Comparison of ENCODE assay signal across 1 cellular context in the genomic region with DNA sequence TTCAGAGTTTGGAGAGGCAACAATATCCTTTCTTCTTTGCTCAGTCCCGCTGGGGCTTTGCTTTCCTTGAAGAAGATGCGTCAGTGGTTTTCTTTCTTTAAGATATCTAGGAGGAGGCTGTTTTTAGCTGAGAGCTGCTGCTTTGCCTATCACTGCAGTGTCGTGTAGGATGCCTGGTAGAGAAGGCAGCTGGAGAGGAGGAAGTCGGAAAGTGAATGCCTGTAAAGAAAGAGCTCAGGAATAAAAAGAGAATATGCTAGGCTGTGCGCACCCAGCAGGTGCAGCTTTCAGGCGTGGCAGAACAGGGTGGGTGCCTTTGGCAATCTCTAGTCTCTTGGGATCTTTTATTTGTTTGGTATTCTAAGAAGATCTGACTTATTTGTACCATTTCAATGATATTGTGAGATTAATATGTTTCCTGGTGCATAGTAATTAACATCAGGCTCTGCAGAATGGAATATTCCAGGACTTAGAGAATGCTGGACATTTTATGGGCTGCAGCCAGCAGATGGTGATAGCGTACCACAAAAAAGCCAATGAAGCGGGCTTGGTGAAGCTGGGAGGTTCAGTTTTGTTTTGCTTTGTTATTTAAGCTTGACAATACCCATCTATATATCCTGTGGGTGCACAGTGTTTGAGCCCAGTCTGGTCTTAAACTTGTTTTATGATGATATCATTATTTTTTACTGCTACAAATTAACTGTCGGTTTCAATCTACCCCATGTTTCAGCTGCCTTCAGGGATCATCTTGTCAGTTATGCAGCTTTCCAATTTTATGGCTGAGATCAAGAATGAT.
A peak's percentile ranks its signal among the peaks of the same experiment; 100 is the strongest.
TF ChIP-seq lines count a peak whose summit lies in the region.

No MANE protein-coding gene starts in this region.

TF ChIP-seq in HepG2, 621 proteins besides CTCF, POLR2A, EP300 and RAD21 (continued from another document and continues in another):
- TF ChIP-seq, protein P1, sequence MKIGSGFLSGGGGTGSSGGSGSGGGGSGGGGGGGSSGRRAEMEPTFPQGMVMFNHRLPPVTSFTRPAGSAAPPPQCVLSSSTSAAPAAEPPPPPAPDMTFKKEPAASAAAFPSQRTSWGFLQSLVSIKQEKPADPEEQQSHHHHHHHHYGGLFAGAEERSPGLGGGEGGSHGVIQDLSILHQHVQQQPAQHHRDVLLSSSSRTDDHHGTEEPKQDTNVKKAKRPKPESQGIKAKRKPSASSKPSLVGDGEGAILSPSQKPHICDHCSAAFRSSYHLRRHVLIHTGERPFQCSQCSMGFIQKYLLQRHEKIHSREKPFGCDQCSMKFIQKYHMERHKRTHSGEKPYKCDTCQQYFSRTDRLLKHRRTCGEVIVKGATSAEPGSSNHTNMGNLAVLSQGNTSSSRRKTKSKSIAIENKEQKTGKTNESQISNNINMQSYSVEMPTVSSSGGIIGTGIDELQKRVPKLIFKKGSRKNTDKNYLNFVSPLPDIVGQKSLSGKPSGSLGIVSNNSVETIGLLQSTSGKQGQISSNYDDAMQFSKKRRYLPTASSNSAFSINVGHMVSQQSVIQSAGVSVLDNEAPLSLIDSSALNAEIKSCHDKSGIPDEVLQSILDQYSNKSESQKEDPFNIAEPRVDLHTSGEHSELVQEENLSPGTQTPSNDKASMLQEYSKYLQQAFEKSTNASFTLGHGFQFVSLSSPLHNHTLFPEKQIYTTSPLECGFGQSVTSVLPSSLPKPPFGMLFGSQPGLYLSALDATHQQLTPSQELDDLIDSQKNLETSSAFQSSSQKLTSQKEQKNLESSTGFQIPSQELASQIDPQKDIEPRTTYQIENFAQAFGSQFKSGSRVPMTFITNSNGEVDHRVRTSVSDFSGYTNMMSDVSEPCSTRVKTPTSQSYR (CRISPR knock-in tag; IDR thresholded peaks at IDR 0.05; ENCODE audit: borderline replicate concordance): no peak
- TF ChIP-seq ZNF264 (CRISPR knock-in tag; IDR thresholded peaks at IDR 0.05) (no peak), ZNF781 (CRISPR knock-in tag; IDR thresholded peaks at IDR 0.05; ENCODE audit: borderline replicate concordance, not compliant biosample characterization) (no peak), ZNF792 (CRISPR knock-in tag; IDR thresholded peaks at IDR 0.05) (no peak), ZNF746 (CRISPR knock-in tag; IDR thresholded peaks at IDR 0.05) (no peak), POGZ (CRISPR knock-in tag; IDR thresholded peaks at IDR 0.05) (no peak), GABPA (IDR thresholded peaks at IDR 0.05; ENCODE audit: low read depth, low read length) (no peak), GABPA (CRISPR knock-in tag; IDR thresholded peaks at IDR 0.05; ENCODE audit: low read depth) (no peak), ZNF749 (CRISPR knock-in tag; IDR thresholded peaks at IDR 0.05; ENCODE audit: borderline replicate concordance) (no peak), ESRRA (CRISPR knock-in tag; IDR thresholded peaks at IDR 0.05; ENCODE audit: low read depth) (no peak), ZNF557 (CRISPR knock-in tag; IDR thresholded peaks at IDR 0.05) (no peak), ZNF605 (CRISPR knock-in tag; IDR thresholded peaks at IDR 0.05) (no peak), MBD4 (IDR thresholded peaks at IDR 0.05; ENCODE audit: borderline replicate concordance, low read length) (no peak), IKZF1 (IDR thresholded peaks at IDR 0.05) (no peak), FOXK2 (IDR thresholded peaks at IDR 0.05) (no peak), ZKSCAN8 (CRISPR knock-in tag; IDR thresholded peaks at IDR 0.05; ENCODE audit: borderline replicate concordance) (no peak), ZNF891 (CRISPR knock-in tag; IDR thresholded peaks at IDR 0.05) (no peak), SAFB2 (CRISPR knock-in tag; IDR thresholded peaks at IDR 0.05; ENCODE audit: borderline replicate concordance, low read depth) (no peak), RORA (CRISPR knock-in tag; IDR thresholded peaks at IDR 0.05) (no peak), TCF12 (IDR thresholded peaks at IDR 0.05) (no peak), TCF12 (CRISPR knock-in tag; IDR thresholded peaks at IDR 0.05) (no peak), ZNF329 (CRISPR knock-in tag; IDR thresholded peaks at IDR 0.05; ENCODE audit: low read depth) (no peak), HDAC6 (IDR thresholded peaks at IDR 0.05; ENCODE audit: low read depth, low read length) (no peak), GZF1 (CRISPR knock-in tag; IDR thresholded peaks at IDR 0.05) (no peak), ZKSCAN5 (CRISPR knock-in tag; IDR thresholded peaks at IDR 0.05) (no peak), ZNF549 (CRISPR knock-in tag; IDR thresholded peaks at IDR 0.05) (no peak), ZNF10 (CRISPR knock-in tag; IDR thresholded peaks at IDR 0.05; ENCODE audit: borderline replicate concordance, low read depth) (no peak), BRCA1 (CRISPR knock-in tag; IDR thresholded peaks at IDR 0.05) (no peak), ZNF644 (CRISPR knock-in tag; IDR thresholded peaks at IDR 0.05; ENCODE audit: low read depth) (no peak), ELF3 (CRISPR knock-in tag; IDR thresholded peaks at IDR 0.05) (0 out of 2 replicates have a peak, but pooled peaks have one; percentile 40), ONECUT2 (CRISPR knock-in tag; IDR thresholded peaks at IDR 0.05) (no peak), ZNF720 (CRISPR knock-in tag; IDR thresholded peaks at IDR 0.05) (no peak), ZMYM3 (CRISPR knock-in tag; IDR thresholded peaks at IDR 0.05) (no peak), RXRB (CRISPR knock-in tag; IDR thresholded peaks at IDR 0.05; ENCODE audit: borderline replicate concordance) (peak; percentile 40), ZNF274 (CRISPR knock-in tag; IDR thresholded peaks at IDR 0.05) (no peak), ZNF772 (CRISPR knock-in tag; IDR thresholded peaks at IDR 0.05) (no peak), HOXA3 (CRISPR knock-in tag; IDR thresholded peaks at IDR 0.05) (no peak), ZNF337 (CRISPR knock-in tag; IDR thresholded peaks at IDR 0.05; ENCODE audit: borderline replicate concordance, low read depth) (no peak)
- TF ChIP-seq, protein P2, sequence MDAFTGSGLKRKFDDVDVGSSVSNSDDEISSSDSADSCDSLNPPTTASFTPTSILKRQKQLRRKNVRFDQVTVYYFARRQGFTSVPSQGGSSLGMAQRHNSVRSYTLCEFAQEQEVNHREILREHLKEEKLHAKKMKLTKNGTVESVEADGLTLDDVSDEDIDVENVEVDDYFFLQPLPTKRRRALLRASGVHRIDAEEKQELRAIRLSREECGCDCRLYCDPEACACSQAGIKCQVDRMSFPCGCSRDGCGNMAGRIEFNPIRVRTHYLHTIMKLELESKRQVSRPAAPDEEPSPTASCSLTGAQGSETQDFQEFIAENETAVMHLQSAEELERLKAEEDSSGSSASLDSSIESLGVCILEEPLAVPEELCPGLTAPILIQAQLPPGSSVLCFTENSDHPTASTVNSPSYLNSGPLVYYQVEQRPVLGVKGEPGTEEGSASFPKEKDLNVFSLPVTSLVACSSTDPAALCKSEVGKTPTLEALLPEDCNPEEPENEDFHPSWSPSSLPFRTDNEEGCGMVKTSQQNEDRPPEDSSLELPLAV (CRISPR knock-in tag; conservative IDR thresholded peaks at IDR 0.05; ENCODE audit: low read depth): no peak
- TF ChIP-seq, protein P3, sequence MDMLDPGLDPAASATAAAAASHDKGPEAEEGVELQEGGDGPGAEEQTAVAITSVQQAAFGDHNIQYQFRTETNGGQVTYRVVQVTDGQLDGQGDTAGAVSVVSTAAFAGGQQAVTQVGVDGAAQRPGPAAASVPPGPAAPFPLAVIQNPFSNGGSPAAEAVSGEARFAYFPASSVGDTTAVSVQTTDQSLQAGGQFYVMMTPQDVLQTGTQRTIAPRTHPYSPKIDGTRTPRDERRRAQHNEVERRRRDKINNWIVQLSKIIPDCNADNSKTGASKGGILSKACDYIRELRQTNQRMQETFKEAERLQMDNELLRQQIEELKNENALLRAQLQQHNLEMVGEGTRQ (IDR thresholded peaks at IDR 0.05; ENCODE audit: low read depth, low read length): no peak
- TF ChIP-seq, protein P3 (CRISPR knock-in tag; IDR thresholded peaks at IDR 0.05; ENCODE audit: borderline replicate concordance): no peak
- TF ChIP-seq, protein P4, sequence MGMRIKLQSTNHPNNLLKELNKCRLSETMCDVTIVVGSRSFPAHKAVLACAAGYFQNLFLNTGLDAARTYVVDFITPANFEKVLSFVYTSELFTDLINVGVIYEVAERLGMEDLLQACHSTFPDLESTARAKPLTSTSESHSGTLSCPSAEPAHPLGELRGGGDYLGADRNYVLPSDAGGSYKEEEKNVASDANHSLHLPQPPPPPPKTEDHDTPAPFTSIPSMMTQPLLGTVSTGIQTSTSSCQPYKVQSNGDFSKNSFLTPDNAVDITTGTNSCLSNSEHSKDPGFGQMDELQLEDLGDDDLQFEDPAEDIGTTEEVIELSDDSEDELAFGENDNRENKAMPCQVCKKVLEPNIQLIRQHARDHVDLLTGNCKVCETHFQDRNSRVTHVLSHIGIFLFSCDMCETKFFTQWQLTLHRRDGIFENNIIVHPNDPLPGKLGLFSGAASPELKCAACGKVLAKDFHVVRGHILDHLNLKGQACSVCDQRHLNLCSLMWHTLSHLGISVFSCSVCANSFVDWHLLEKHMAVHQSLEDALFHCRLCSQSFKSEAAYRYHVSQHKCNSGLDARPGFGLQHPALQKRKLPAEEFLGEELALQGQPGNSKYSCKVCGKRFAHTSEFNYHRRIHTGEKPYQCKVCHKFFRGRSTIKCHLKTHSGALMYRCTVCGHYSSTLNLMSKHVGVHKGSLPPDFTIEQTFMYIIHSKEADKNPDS (CRISPR knock-in tag; IDR thresholded peaks at IDR 0.05): no peak
- TF ChIP-seq, protein P5, sequence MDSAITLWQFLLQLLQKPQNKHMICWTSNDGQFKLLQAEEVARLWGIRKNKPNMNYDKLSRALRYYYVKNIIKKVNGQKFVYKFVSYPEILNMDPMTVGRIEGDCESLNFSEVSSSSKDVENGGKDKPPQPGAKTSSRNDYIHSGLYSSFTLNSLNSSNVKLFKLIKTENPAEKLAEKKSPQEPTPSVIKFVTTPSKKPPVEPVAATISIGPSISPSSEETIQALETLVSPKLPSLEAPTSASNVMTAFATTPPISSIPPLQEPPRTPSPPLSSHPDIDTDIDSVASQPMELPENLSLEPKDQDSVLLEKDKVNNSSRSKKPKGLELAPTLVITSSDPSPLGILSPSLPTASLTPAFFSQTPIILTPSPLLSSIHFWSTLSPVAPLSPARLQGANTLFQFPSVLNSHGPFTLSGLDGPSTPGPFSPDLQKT (CRISPR knock-in tag; IDR thresholded peaks at IDR 0.05; ENCODE audit: borderline replicate concordance): no peak
- TF ChIP-seq, protein P6, sequence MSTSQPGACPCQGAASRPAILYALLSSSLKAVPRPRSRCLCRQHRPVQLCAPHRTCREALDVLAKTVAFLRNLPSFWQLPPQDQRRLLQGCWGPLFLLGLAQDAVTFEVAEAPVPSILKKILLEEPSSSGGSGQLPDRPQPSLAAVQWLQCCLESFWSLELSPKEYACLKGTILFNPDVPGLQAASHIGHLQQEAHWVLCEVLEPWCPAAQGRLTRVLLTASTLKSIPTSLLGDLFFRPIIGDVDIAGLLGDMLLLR (CRISPR knock-in tag; IDR thresholded peaks at IDR 0.05): no peak
- TF ChIP-seq, protein P7, sequence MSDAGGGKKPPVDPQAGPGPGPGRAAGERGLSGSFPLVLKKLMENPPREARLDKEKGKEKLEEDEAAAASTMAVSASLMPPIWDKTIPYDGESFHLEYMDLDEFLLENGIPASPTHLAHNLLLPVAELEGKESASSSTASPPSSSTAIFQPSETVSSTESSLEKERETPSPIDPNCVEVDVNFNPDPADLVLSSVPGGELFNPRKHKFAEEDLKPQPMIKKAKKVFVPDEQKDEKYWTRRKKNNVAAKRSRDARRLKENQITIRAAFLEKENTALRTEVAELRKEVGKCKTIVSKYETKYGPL (CRISPR knock-in tag; IDR thresholded peaks at IDR 0.05): no peak
- TF ChIP-seq, protein P8, sequence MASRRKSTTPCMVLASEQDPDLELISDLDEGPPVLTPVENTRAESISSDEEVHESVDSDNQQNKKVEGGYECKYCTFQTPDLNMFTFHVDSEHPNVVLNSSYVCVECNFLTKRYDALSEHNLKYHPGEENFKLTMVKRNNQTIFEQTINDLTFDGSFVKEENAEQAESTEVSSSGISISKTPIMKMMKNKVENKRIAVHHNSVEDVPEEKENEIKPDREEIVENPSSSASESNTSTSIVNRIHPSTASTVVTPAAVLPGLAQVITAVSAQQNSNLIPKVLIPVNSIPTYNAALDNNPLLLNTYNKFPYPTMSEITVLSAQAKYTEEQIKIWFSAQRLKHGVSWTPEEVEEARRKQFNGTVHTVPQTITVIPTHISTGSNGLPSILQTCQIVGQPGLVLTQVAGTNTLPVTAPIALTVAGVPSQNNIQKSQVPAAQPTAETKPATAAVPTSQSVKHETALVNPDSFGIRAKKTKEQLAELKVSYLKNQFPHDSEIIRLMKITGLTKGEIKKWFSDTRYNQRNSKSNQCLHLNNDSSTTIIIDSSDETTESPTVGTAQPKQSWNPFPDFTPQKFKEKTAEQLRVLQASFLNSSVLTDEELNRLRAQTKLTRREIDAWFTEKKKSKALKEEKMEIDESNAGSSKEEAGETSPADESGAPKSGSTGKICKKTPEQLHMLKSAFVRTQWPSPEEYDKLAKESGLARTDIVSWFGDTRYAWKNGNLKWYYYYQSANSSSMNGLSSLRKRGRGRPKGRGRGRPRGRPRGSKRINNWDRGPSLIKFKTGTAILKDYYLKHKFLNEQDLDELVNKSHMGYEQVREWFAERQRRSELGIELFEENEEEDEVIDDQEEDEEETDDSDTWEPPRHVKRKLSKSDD (CRISPR knock-in tag; IDR thresholded peaks at IDR 0.05; ENCODE audit: low read depth): no peak
- TF ChIP-seq, protein P9, sequence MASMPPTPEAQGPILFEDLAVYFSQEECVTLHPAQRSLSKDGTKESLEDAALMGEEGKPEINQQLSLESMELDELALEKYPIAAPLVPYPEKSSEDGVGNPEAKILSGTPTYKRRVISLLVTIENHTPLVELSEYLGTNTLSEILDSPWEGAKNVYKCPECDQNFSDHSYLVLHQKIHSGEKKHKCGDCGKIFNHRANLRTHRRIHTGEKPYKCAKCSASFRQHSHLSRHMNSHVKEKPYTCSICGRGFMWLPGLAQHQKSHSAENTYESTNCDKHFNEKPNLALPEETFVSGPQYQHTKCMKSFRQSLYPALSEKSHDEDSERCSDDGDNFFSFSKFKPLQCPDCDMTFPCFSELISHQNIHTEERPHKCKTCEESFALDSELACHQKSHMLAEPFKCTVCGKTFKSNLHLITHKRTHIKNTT (CRISPR knock-in tag; IDR thresholded peaks at IDR 0.05): no peak
- TF ChIP-seq, protein P10, sequence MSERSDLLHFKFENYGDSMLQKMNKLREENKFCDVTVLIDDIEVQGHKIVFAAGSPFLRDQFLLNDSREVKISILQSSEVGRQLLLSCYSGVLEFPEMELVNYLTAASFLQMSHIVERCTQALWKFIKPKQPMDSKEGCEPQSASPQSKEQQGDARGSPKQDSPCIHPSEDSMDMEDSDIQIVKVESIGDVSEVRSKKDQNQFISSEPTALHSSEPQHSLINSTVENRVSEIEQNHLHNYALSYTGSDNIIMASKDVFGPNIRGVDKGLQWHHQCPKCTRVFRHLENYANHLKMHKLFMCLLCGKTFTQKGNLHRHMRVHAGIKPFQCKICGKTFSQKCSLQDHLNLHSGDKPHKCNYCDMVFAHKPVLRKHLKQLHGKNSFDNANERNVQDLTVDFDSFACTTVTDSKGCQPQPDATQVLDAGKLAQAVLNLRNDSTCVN (CRISPR knock-in tag; IDR thresholded peaks at IDR 0.05; ENCODE audit: borderline replicate concordance): no peak
- TF ChIP-seq, protein P11, sequence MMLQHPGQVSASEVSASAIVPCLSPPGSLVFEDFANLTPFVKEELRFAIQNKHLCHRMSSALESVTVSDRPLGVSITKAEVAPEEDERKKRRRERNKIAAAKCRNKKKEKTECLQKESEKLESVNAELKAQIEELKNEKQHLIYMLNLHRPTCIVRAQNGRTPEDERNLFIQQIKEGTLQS (CRISPR knock-in tag; IDR thresholded peaks at IDR 0.05): no peak
